In genomic region chr13:110737555-110737954, GRCh38 we compare ENCODE assay signal across 8 cellular contexts.
"Had no signal": no experiment of that assay in that cellular context is flagged by ENCODE, and none has a peak within 500 bp of the region (broad histone marks: within the 10 kb centered on the region; RNA-seq: fewer than 3 reads in every experiment).

No MANE protein-coding gene starts in this region.

- H3K4me3 ChIP-seq: GM12878 had no signal

- FAIRE-seq: G401.6, GM12878, GM12891, GM12892, GM18507, GM19239 had no signal

- DNase-seq: GDM1, GF-D8 had no signal

- ATAC-seq: GM12878 had no signal
